9 cellular contexts compared by ENCODE assay signal in the genomic region with DNA sequence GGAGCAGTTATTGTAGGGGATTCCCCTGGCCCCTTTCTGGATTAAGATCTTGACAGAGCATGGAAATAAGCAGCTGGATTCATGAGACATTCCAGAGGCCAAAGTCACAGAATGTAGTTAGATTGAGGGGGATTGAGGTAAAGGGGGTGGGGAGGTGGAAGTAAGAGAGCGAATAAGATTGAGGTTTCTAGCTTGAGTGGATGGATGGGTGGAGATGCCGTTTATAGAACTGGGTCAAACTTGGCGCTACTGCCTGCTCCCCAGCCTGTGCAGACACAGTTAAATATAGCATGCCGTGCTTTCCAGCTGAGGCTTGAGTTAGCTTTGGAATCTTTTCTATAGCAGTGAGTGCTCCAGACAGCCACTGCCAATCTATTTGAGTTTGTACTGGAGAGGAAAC.
A peak's percentile ranks its signal among the peaks of the same experiment; 100 is the strongest.
DNase-seq lines count a peak whose midpoint lies in the region; ATAC-seq, FAIRE-seq and TF ChIP-seq lines count a peak whose summit lies in the region.
"Had no signal": no experiment of that assay in that cellular context is flagged by ENCODE, and none has a peak within 500 bp of the region (broad histone marks: within the 10 kb centered on the region; RNA-seq: fewer than 3 reads in every experiment).

No MANE protein-coding gene starts in this region.

- CTCF ChIA-PET in BJ (lab: Yijun Ruan, JAX), result interaction anchor here (0.6 to 2.5 kb wide), 4 partner anchors 11 to 462 kb away, joined by 3 to 12 read pairs (median 3); no protein-coding TSS in a partner anchor

- no peak for TF ChIP-seq CTCF in BJ (IDR thresholded peaks at IDR 0.05; ENCODE audit: insufficient read depth, low read depth, low read length)
- TF ChIP-seq CTCF in fibroblast of the aortic adventitia (IDR thresholded peaks at IDR 0.05; ENCODE audit: insufficient read depth, low read length), result no peak
- no peak for TF ChIP-seq CTCF in pancreas (IDR thresholded peaks at IDR 0.05)

- H3K36me3 ChIP-seq in BJ (ENCODE audit: control insufficient read depth, insufficient read depth, low read length) (no peaks in the 10 kb centered on the region), pancreas (no peaks in the 10 kb centered on the region)

- intact Hi-C loops in pancreas (cut with DNase I), result no loop called here

- ATAC-seq in pancreas, result peak in 3 of 4 donors; percentile 26 to 57 (median 40)

- DNase-seq in BJ (ENCODE audit: low read depth), result peak; percentile 50
- DNase-seq in RCC 7860 (ENCODE audit: low spot score), result peak; percentile 83
- peak; percentile 93 for DNase-seq in fibroblast of the aortic adventitia (ENCODE audit: low read depth)
- DNase-seq in pancreas, result no peak
- no peak for DNase-seq in LoVo (ENCODE audit: low spot score)
- no peak for DNase-seq in urothelium cell line (ENCODE audit: low spot score)
- DNase-seq in NCI-H2081 treated with DMSO at 0.1 percent for 48 hours (lab: John Stamatoyannopoulos, UW), result no peak
- no peak for DNase-seq in NCI-H1092 (lab: John Stamatoyannopoulos, UW)
- DNase-seq: SHP77 treated with DMSO at 0.1 percent for 48 hours had no signal

- H3K4me3 ChIP-seq in BJ (ENCODE audit: low read depth, low read length) (no peak overlapping the region), fibroblast of the aortic adventitia (ENCODE audit: low read depth, low read length) (no peak overlapping the region), pancreas (no peak overlapping the region)

- no peaks in the 10 kb centered on the region for H3K9me3 ChIP-seq in pancreas

- H3K27ac ChIP-seq in pancreas, result no peak overlapping the region

- H3K4me1 ChIP-seq in pancreas, result peaks cover 0 to 15% (median 14%) of the 10 kb centered on the region in 3 donors

- POLR2A ChIA-PET in BJ (lab: Charles Lee), result interaction anchor here (0.6 kb wide), 1 partner anchor 471 kb away, joined by 10 read pairs; no protein-coding TSS in a partner anchor

- H3K27me3 ChIP-seq in BJ (ENCODE audit: control insufficient read depth, insufficient read depth, low read length) (no peaks in the 10 kb centered on the region), pancreas (no peaks in the 10 kb centered on the region)

- peak; percentile 91 for FAIRE-seq in RCC 7860 (lab: Jason Lieb, UNC)
- no peak for FAIRE-seq in pancreas (lab: Jason Lieb, UNC)
- no peak for FAIRE-seq in urothelium cell line (lab: Jason Lieb, UNC)

- 38 to 40% methylated on average over 4 of the region's 4 CpGs for WGBS in pancreas, 2 donors

Comparison
In these comparisons a context has a peak if more than half of its experiments do, and no peak if none do; other contexts are left out.
1. DNase-seq: peak in BJ (single experiment), RCC 7860 (single experiment) and fibroblast of the aortic adventitia (single experiment); none in pancreas (0 of 6), LoVo (single experiment), urothelium cell line (single experiment), NCI-H2081 treated with DMSO at 0.1 percent for 48 hours (single experiment) and NCI-H1092 (single experiment).